Comparison of ENCODE assay signal across 34 cellular contexts in the genomic region with DNA sequence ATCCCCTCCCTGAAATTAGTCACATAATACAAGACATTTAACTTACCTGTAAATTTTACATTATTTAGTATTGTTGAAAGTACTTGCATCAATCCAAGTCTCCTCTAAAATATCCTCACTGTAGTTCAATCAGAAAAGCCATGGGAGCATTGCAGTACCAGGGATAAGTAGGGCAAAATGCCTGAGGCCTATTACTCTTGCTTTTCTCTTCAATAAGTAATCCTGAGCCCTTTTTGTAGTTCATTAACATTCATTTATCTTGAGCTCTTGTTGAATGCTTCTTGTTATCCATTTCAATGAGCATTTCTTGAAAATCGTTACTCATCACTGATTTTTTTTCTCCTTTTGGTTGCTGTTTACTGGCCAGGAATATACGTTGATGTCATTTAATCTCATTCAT.
"Had no signal": no experiment of that assay in that cellular context is flagged by ENCODE, and none has a peak within 500 bp of the region (broad histone marks: within the 10 kb centered on the region; RNA-seq: fewer than 3 reads in every experiment).

No MANE protein-coding gene starts in this region.

- DNase-seq: Karpas-422, Kasumi-1, MG63, MM.1S, MV-4-11, NCI-H1048, NCI-H1092, NCI-H1092 treated with DMSO at 0.1 percent for 48 hours, NCI-H1105, NCI-H1105 treated with DMSO at 0.1 percent for 48 hours, NCI-H1417 treated with DMSO at 0.1 percent for 48 hours, NCI-H1436, NCI-H1436 treated with DMSO at 0.1 percent for 48 hours, NCI-H146, NCI-H1694, NCI-H1694 treated with DMSO at 0.1 percent for 48 hours, NCI-H187, NCI-H187 treated with DMSO at 0.1 percent for 48 hours, NCI-H1930, NCI-H2029, NCI-H2029 treated with DMSO at 0.1 percent for 48 hours, NCI-H2081, NCI-H2081 treated with DMSO at 0.1 percent for 48 hours, NCI-H2107, NCI-H2171, NCI-H2171 treated with DMSO at 0.1 percent for 48 hours, NCI-H2227 treated with DMSO at 0.1 percent for 48 hours, NCI-H226, NCI-H345, NCI-H446 treated with DMSO at 0.1 percent for 48 hours, NCI-H510A, NCI-H510A treated with DMSO at 0.1 percent for 48 hours, NCI-H524, NCI-H524 treated with DMSO at 0.1 percent for 48 hours had no signal

- H3K27me3 ChIP-seq: MG63 had no signal

- H3K4me3 ChIP-seq: MG63 had no signal

- H3K36me3 ChIP-seq: MG63 had no signal

- H3K9me3 ChIP-seq: MG63 had no signal
